In genomic region chr19:1286451-1286858, GRCh38 we compare ENCODE assay signal across 11 cellular contexts. TPM values are rescaled to one million over a fixed set of nuclear protein-coding genes. Genes with fewer than 3 reads are reported as not detected.
A peak's percentile ranks its signal among the peaks of the same experiment; 100 is the strongest.
DNase-seq lines count a peak whose midpoint lies in the region; ATAC-seq and TF ChIP-seq lines count a peak whose summit lies in the region.
"Had no signal": no experiment of that assay in that cellular context is flagged by ENCODE, and none has a peak within 500 bp of the region (broad histone marks: within the 10 kb centered on the region; RNA-seq: fewer than 3 reads in every experiment).

No MANE protein-coding gene starts in this region.

- TF ChIP-seq CTCF in astrocyte of the cerebellum (IDR thresholded peaks at IDR 0.05; ENCODE audit: low read depth, low read length, missing control alignments) (no peak), mesothelial cell of epicardium (IDR thresholded peaks at IDR 0.05; ENCODE audit: unreplicated experiment) (no peak), type B pancreatic cell (conservative IDR thresholded peaks at IDR 0.05) (no peak)

- H3K27ac Mint-ChIP-seq in mesothelial cell of epicardium (no peak overlapping the region), type B pancreatic cell (no peak overlapping the region)

- intact Hi-C loops in right cardiac atrium (cut with DNase I), result loop anchor here in 3 of 4 donors (10.0 kb wide), 2 partner anchors 68 to 88 kb away; a partner anchor contains a TSS
- intact Hi-C loops in left ventricle myocardium superior (cut with micrococcal nuclease), result no loop called here

- no peaks in the 10 kb centered on the region for H3K36me3 Mint-ChIP-seq in mesothelial cell of epicardium
- H3K36me3 Mint-ChIP-seq in type B pancreatic cell, result no peaks in the 10 kb centered on the region

- ATAC-seq in right cardiac atrium (no peak), left ventricle myocardium superior (no peak), HG03159 (IDR thresholded peaks at IDR 0.05; ENCODE audit: unreplicated experiment) (no peak)
- ATAC-seq: PC-3 had no signal

- H3K4me3 Mint-ChIP-seq in mesothelial cell of epicardium (peak overlapping the region; percentile 77), type B pancreatic cell (peak overlapping the region; percentile 82)

- 19% methylated on average over 23 of the region's 23 CpGs for WGBS in right cardiac atrium

- DNase-seq in right cardiac atrium (no peak), left ventricle myocardium superior (no peak), astrocyte of the cerebellum (ENCODE audit: low read depth) (no peak), mesothelial cell of epicardium (ENCODE audit: low spot score in 2 of 2, unreplicated experiment in 2 of 2) (no peak), type B pancreatic cell (ENCODE audit: extremely low spot score, unreplicated experiment) (no peak), glomerular visceral epithelial cell (ENCODE audit: extremely low spot score) (no peak), occipital lobe (lab: John Stamatoyannopoulos, UW) (no peak)
- DNase-seq: effector memory CD4-positive, alpha-beta T cell; PC-3; stomach had no signal

- in situ Hi-C loops in astrocyte of the cerebellum (cut with HindIII; ENCODE audit: low sequenced_read_pairs), result no loop called here

- no peaks in the 10 kb centered on the region for H3K27me3 ChIP-seq in right cardiac atrium (ENCODE audit: control insufficient read depth, insufficient read depth)

- peak overlapping the region; percentile 38 for H3K4me3 ChIP-seq in right cardiac atrium (ENCODE audit: low read length)
- peak overlapping the region; percentile 30 for H3K4me3 ChIP-seq in astrocyte of the cerebellum (ENCODE audit: low read depth, low read length)

- H3K9me3 ChIP-seq in right cardiac atrium (ENCODE audit: control insufficient read depth, low read length), result no peaks in the 10 kb centered on the region
- H3K9me3 ChIP-seq: stomach had no signal

- no peaks in the 10 kb centered on the region for H3K9me3 Mint-ChIP-seq in mesothelial cell of epicardium
- H3K9me3 Mint-ChIP-seq in type B pancreatic cell, result no peaks in the 10 kb centered on the region

- no peaks in the 10 kb centered on the region for H3K4me1 ChIP-seq in right cardiac atrium (ENCODE audit: control insufficient read depth, insufficient read depth, low read length)

- H3K27me3 Mint-ChIP-seq in mesothelial cell of epicardium (ENCODE audit: low read depth) (peaks cover 14% of the 10 kb centered on the region), type B pancreatic cell (peaks cover 7% of the 10 kb centered on the region)

- no peak overlapping the region for H3K27ac ChIP-seq in right cardiac atrium (ENCODE audit: low read length)
- H3K27ac ChIP-seq: stomach had no signal

- H3K4me1 Mint-ChIP-seq in mesothelial cell of epicardium (peaks cover 7% of the 10 kb centered on the region), type B pancreatic cell (ENCODE audit: unreplicated experiment) (peaks cover 10% of the 10 kb centered on the region)

RNA-seq across cellular contexts. Expression of gene EFNA2, which starts 0.8 kb away (rescaled TPM):
- total RNA-seq in right cardiac atrium (not detected), left ventricle myocardium superior (not detected), mesothelial cell of epicardium (13.1 to 15.0 TPM (median 14.0 TPM) in 3 replicates), type B pancreatic cell (ENCODE audit: low replicate concordance) (5.1 and 17.6 TPM in 2 replicates), occipital lobe (8.1 TPM)
- polyA plus RNA-seq in right cardiac atrium, result not detected
- total RNA-seq: PC-3 had no signal

RNA-seq across cellular contexts. Expression of gene FAM174C, which starts 11.1 kb away (rescaled TPM):
- total RNA-seq in right cardiac atrium (10 to 100 TPM; 15.9 to 18.1 (median 17.0) TPM), left ventricle myocardium superior (13.1 TPM), mesothelial cell of epicardium (24.4 to 25.8 TPM (median 25.5 TPM) in 3 replicates), type B pancreatic cell (ENCODE audit: low replicate concordance) (30.6 and 36.4 TPM in 2 replicates), occipital lobe (6.7 TPM)
- 25.3 TPM for polyA plus RNA-seq in right cardiac atrium

RNA-seq across cellular contexts. Expression of gene CIRBP, which starts 17.3 kb away (rescaled TPM):
- total RNA-seq in right cardiac atrium (100 to 1,000 TPM; 288 to 417 (median 333) TPM), left ventricle myocardium superior (248 TPM), mesothelial cell of epicardium (659 to 674 TPM (median 670 TPM) in 3 replicates), type B pancreatic cell (ENCODE audit: low replicate concordance) (316 and 421 TPM in 2 replicates), occipital lobe (598 TPM)
- polyA plus RNA-seq in right cardiac atrium, result 370 TPM

RNA-seq across cellular contexts. Expression of gene MIDN, which starts 38.1 kb away (rescaled TPM):
- total RNA-seq in right cardiac atrium, result 100 to 1,000 TPM in 1 of 4 donors, 10 to 100 TPM in 3; 50.2 to 123 (median 62.4) TPM
- polyA plus RNA-seq in right cardiac atrium, result 45.6 TPM
- 59.7 TPM for total RNA-seq in left ventricle myocardium superior
- total RNA-seq in mesothelial cell of epicardium, result 168 to 177 TPM (median 172 TPM) in 3 replicates
- total RNA-seq in type B pancreatic cell (ENCODE audit: low replicate concordance), result 122 and 127 TPM in 2 replicates
- total RNA-seq in occipital lobe, result 15.3 TPM

RNA-seq across cellular contexts. Expression of gene ATP5F1D, which starts 44.9 kb away (rescaled TPM):
- total RNA-seq in right cardiac atrium (100 to 1,000 TPM; 490 to 706 (median 622) TPM), left ventricle myocardium superior (686 TPM), mesothelial cell of epicardium (105 to 115 TPM (median 108 TPM) in 3 replicates), type B pancreatic cell (ENCODE audit: low replicate concordance) (165 and 197 TPM in 2 replicates), occipital lobe (11.9 TPM)
- 660 TPM for polyA plus RNA-seq in right cardiac atrium
